Comparison of ENCODE assay signal across 2 cellular contexts in the genomic region with DNA sequence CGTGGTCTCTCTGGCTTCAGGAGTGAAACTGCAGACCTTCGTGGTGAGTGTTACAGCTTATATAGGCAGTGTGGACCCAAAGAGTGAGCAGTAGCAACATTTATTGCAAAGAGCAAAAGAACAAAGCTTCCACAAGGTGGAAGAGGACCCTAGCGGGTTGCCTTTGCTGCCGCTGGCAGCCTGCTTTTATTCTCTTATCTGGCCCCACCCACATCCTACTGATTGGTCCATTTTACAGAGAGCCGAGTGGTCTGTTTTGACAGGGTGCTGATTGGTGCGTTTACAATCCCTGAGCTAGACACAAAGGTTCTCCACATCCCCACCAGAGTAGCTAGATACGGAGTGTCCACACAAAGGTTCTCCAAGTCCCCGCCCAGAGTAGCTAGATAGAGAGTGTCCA.
TF ChIP-seq lines count a peak whose summit lies in the region.

No MANE protein-coding gene starts in this region.

TF ChIP-seq in K562, 482 proteins besides CTCF, POLR2A, EP300 and RAD21:
- TF ChIP-seq, protein P1, sequence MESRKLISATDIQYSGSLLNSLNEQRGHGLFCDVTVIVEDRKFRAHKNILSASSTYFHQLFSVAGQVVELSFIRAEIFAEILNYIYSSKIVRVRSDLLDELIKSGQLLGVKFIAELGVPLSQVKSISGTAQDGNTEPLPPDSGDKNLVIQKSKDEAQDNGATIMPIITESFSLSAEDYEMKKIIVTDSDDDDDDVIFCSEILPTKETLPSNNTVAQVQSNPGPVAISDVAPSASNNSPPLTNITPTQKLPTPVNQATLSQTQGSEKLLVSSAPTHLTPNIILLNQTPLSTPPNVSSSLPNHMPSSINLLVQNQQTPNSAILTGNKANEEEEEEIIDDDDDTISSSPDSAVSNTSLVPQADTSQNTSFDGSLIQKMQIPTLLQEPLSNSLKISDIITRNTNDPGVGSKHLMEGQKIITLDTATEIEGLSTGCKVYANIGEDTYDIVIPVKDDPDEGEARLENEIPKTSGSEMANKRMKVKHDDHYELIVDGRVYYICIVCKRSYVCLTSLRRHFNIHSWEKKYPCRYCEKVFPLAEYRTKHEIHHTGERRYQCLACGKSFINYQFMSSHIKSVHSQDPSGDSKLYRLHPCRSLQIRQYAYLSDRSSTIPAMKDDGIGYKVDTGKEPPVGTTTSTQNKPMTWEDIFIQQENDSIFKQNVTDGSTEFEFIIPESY (CRISPR knock-in tag; IDR thresholded peaks at IDR 0.05), result peak; percentile 66
- peak; percentile 57 for TF ChIP-seq NFYB (IDR thresholded peaks at IDR 0.05; ENCODE audit: extremely low read depth, insufficient read length)

TF ChIP-seq in HepG2, 621 proteins besides CTCF, POLR2A, EP300 and RAD21:
- peak; percentile 58 for TF ChIP-seq NFYB (CRISPR knock-in tag; IDR thresholded peaks at IDR 0.05)
- TF ChIP-seq, protein P1 (CRISPR knock-in tag; IDR thresholded peaks at IDR 0.05), result peak; percentile 89
- TF ChIP-seq NFYC (CRISPR knock-in tag; IDR thresholded peaks at IDR 0.05), result 0 out of 2 replicates have a peak, but pooled peaks have one; percentile 14
TF ChIP-seq in HepG2: peak in this region for 3; not testable (repeated sequence) for 618.
